27 cellular contexts compared by ENCODE assay signal in the genomic region with DNA sequence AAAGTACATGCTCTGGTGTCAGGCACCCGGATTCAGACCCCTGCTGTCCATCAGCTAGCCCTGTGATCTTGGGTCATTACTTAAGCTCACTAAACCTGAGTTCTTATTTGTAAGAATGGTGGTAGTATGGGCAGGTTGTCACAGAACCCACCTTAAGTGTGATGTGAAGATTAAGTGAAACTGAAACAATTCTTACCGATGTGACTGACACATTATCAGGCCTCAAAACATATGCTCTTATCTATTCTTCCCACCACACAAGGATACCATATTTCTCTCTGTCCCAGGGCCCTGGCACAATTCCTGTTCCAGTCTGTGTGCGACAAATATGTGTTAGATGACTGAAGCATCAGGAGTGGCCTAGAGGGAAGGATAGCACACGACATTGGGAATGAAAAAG. TPM values are rescaled to one million over a fixed set of nuclear protein-coding genes. Genes with fewer than 3 reads are reported as not detected.
A peak's percentile ranks its signal among the peaks of the same experiment; 100 is the strongest.
DNase-seq lines count a peak whose midpoint lies in the region; ATAC-seq and TF ChIP-seq lines count a peak whose summit lies in the region.
"Had no signal": no experiment of that assay in that cellular context is flagged by ENCODE, and none has a peak within 500 bp of the region (broad histone marks: within the 10 kb centered on the region; RNA-seq: fewer than 3 reads in every experiment).

No MANE protein-coding gene starts in this region.

- H3K4me3 Mint-ChIP-seq in activated CD4-positive, alpha-beta memory T cell treated with anti-CD3 and anti-CD28 coated beads, Interleukin-2, amount 10 ng/mL, durations not matched to agents 7 days and 5 days = no peak overlapping the region
- H3K4me3 Mint-ChIP-seq in activated CD4-positive, alpha-beta memory T cell treated with anti-CD3 and anti-CD28 coated beads for 36 hours = no peak overlapping the region
- peak overlapping the region; percentile 40 for H3K4me3 Mint-ChIP-seq in activated naive CD8-positive, alpha-beta T cell treated with anti-CD3 and anti-CD28 coated beads for 36 hours
- peak overlapping the region; percentile 1 for H3K4me3 Mint-ChIP-seq in natural killer cell
- H3K4me3 Mint-ChIP-seq: neural crest cell had no signal

- in situ Hi-C loops in G401 (cut with HindIII; ENCODE audit: low sequenced_read_pairs) = no loop called here

- no peaks in the 10 kb centered on the region for H4K20me1 ChIP-seq in MM.1S (ENCODE audit: insufficient read depth, low read length)

- TF ChIP-seq CTCF in MM.1S (IDR thresholded peaks at IDR 0.05; ENCODE audit: low read length) = no peak
- TF ChIP-seq CTCF in natural killer cell (IDR thresholded peaks at IDR 0.05) = no peak
- no peak for TF ChIP-seq CTCF in esophagus squamous epithelium (IDR thresholded peaks at IDR 0.05)

- DNase-seq in activated CD4-positive, alpha-beta memory T cell treated with anti-CD3 and anti-CD28 coated beads, Interleukin-2, amount 10 ng/mL, durations not matched to agents 7 days and 5 days = no peak
- DNase-seq in activated CD4-positive, alpha-beta memory T cell treated with anti-CD3 and anti-CD28 coated beads for 36 hours = no peak
- no peak for DNase-seq in MM.1S
- no peak for DNase-seq in activated naive CD8-positive, alpha-beta T cell treated with anti-CD3 and anti-CD28 coated beads for 36 hours
- DNase-seq in natural killer cell = no peak
- DNase-seq in esophagus squamous epithelium (lab: John Stamatoyannopoulos, UW) = no peak
- no peak for DNase-seq in G401 (ENCODE audit: low spot score)
- DNase-seq: DMS 273 treated with DMSO at 0.1 percent for 48 hours; EL; H7; hypothalamus; left colon; NCI-H1092 treated with DMSO at 0.1 percent for 48 hours; NCI-H187 treated with DMSO at 0.1 percent for 48 hours; NCI-H524 treated with DMSO at 0.1 percent for 48 hours; pancreas; stimulated activated naive CD4-positive, alpha-beta T cell; testis; uterus had no signal

- no peak overlapping the region for H3K9ac ChIP-seq in MM.1S (ENCODE audit: low read length)

- no peaks in the 10 kb centered on the region for H3K9me2 ChIP-seq in MM.1S (replicated peaks; ENCODE audit: insufficient read depth, low read length)

- H3K9me3 ChIP-seq in MM.1S (replicated peaks; ENCODE audit: insufficient read depth, low read length) = no peaks in the 10 kb centered on the region
- H3K9me3 ChIP-seq in esophagus squamous epithelium = no peaks in the 10 kb centered on the region
- H3K9me3 ChIP-seq: A549, ascending aorta, pancreas, testis, uterus had no signal

- H3K4me2 ChIP-seq in MM.1S (ENCODE audit: low read depth, low read length) = peak overlapping the region; percentile 37; the same call in 1 of the 2 replicates
- H3K4me2 ChIP-seq: A549 had no signal

- H3K27ac ChIP-seq in MM.1S (ENCODE audit: low read length) (no peak overlapping the region), esophagus squamous epithelium (no peak overlapping the region)
- H3K27ac ChIP-seq: A549, ascending aorta, pancreas, testis, uterus had no signal

- no peak for ATAC-seq in natural killer cell
- no peak for ATAC-seq in GM21825 (IDR thresholded peaks at IDR 0.05; ENCODE audit: unreplicated experiment)
- ATAC-seq: A549; activated CD4-positive, CD25-positive, alpha-beta regulatory T cell treated with anti-CD3 and anti-CD28 coated beads, Interleukin-2, amount 50 U/mL, for 24 hours; activated naive CD4-positive, alpha-beta T cell treated with anti-CD3 and anti-CD28 coated beads, Interleukin-2, amount 50 U/mL, for 72 hours; GM12878; left colon; pancreas had no signal

- H3K4me3 ChIP-seq in MM.1S (ENCODE audit: low read length) = no peak overlapping the region
- no peak overlapping the region for H3K4me3 ChIP-seq in esophagus squamous epithelium
- H3K4me3 ChIP-seq: A549, ascending aorta, GM12878, pancreas, skin epidermis, testis, uterus had no signal

- H3K36me3 ChIP-seq in MM.1S (replicated peaks; ENCODE audit: insufficient read depth, low read length) = no peaks in the 10 kb centered on the region
- H3K36me3 ChIP-seq in esophagus squamous epithelium = no peaks in the 10 kb centered on the region
- H3K36me3 ChIP-seq: ascending aorta, pancreas, uterus had no signal

- H3K36me3 Mint-ChIP-seq in activated CD4-positive, alpha-beta memory T cell treated with anti-CD3 and anti-CD28 coated beads, Interleukin-2, amount 10 ng/mL, durations not matched to agents 7 days and 5 days (ENCODE audit: low read depth) = peaks cover 23% of the 10 kb centered on the region
- H3K36me3 Mint-ChIP-seq in activated CD4-positive, alpha-beta memory T cell treated with anti-CD3 and anti-CD28 coated beads for 36 hours = no peaks in the 10 kb centered on the region
- H3K36me3 Mint-ChIP-seq in activated naive CD8-positive, alpha-beta T cell treated with anti-CD3 and anti-CD28 coated beads for 36 hours = peaks cover 15% of the 10 kb centered on the region
- peaks cover 8% of the 10 kb centered on the region for H3K36me3 Mint-ChIP-seq in natural killer cell

- no peaks in the 10 kb centered on the region for H3K27me3 Mint-ChIP-seq in activated CD4-positive, alpha-beta memory T cell treated with anti-CD3 and anti-CD28 coated beads, Interleukin-2, amount 10 ng/mL, durations not matched to agents 7 days and 5 days
- H3K27me3 Mint-ChIP-seq in activated CD4-positive, alpha-beta memory T cell treated with anti-CD3 and anti-CD28 coated beads for 36 hours = no peaks in the 10 kb centered on the region
- no peaks in the 10 kb centered on the region for H3K27me3 Mint-ChIP-seq in activated naive CD8-positive, alpha-beta T cell treated with anti-CD3 and anti-CD28 coated beads for 36 hours
- H3K27me3 Mint-ChIP-seq in natural killer cell (ENCODE audit: low read depth in 2 of 2) = no peaks in the 10 kb centered on the region

- H3K4me1 ChIP-seq in MM.1S (ENCODE audit: low read length) (peaks cover 18% of the 10 kb centered on the region), esophagus squamous epithelium (no peaks in the 10 kb centered on the region)
- H3K4me1 ChIP-seq: ascending aorta, pancreas, testis had no signal

- intact Hi-C loops in activated CD4-positive, alpha-beta memory T cell treated with anti-CD3 and anti-CD28 coated beads for 36 hours (cut with micrococcal nuclease) = loop anchor here (5.0 to 10.0 kb wide), 2 partner anchors 190 to 1218 kb away; no protein-coding TSS in a partner anchor
- intact Hi-C loops in natural killer cell (cut with micrococcal nuclease) = loop anchor here (5.0 kb wide), 1 partner anchor 35 kb away; no protein-coding TSS in a partner anchor
- intact Hi-C loops in esophagus squamous epithelium (cut with DNase I) = no loop called here

- TF ChIP-seq POLR2A in esophagus squamous epithelium (IDR thresholded peaks at IDR 0.05) = no peak

- POLR2A ChIA-PET in activated CD4-positive, alpha-beta memory T cell treated with anti-CD3 and anti-CD28 coated beads, Interleukin-2, amount 10 ng/mL, durations not matched to agents 7 days and 5 days (lab: Charles Lee) = interaction anchor here (2.2 to 4.9 kb wide), 2 partner anchors 10 to 12 kb away, joined by 14 to 29 read pairs; a partner anchor contains a TSS
- POLR2A ChIA-PET in activated CD4-positive, alpha-beta memory T cell treated with anti-CD3 and anti-CD28 coated beads for 36 hours (lab: Charles Lee) = no interaction called here

- H3K79me2 ChIP-seq in MM.1S (ENCODE audit: low read length) = no peaks in the 10 kb centered on the region

- H3K9me3 Mint-ChIP-seq in activated CD4-positive, alpha-beta memory T cell treated with anti-CD3 and anti-CD28 coated beads, Interleukin-2, amount 10 ng/mL, durations not matched to agents 7 days and 5 days = peaks cover 7% of the 10 kb centered on the region
- no peaks in the 10 kb centered on the region for H3K9me3 Mint-ChIP-seq in activated CD4-positive, alpha-beta memory T cell treated with anti-CD3 and anti-CD28 coated beads for 36 hours
- H3K9me3 Mint-ChIP-seq in activated naive CD8-positive, alpha-beta T cell treated with anti-CD3 and anti-CD28 coated beads for 36 hours = peaks cover 20% of the 10 kb centered on the region
- peaks cover 2 to 5% of the 10 kb centered on the region in 2 donors for H3K9me3 Mint-ChIP-seq in natural killer cell
- H3K9me3 Mint-ChIP-seq: neural crest cell had no signal

- peak overlapping the region; percentile 32; the same call in 1 of the 2 replicates for H2AFZ ChIP-seq in MM.1S (ENCODE audit: low read length)

- H3F3A ChIP-seq in MM.1S (ENCODE audit: insufficient read depth, low read length) = peaks cover 11% of the 10 kb centered on the region; the same call in 1 of the 2 replicates

- 77 to 80% methylated on average over 4 of the region's 4 CpGs for WGBS in esophagus squamous epithelium, 2 donors

- H3K27me3 ChIP-seq in MM.1S (replicated peaks; ENCODE audit: insufficient read depth, low read length) (no peaks in the 10 kb centered on the region), esophagus squamous epithelium (peaks cover 0 to 4% (median 0%) of the 10 kb centered on the region in 4 donors)
- H3K27me3 ChIP-seq: ascending aorta, pancreas, testis, uterus had no signal

- H3K4me1 Mint-ChIP-seq in activated CD4-positive, alpha-beta memory T cell treated with anti-CD3 and anti-CD28 coated beads, Interleukin-2, amount 10 ng/mL, durations not matched to agents 7 days and 5 days = peaks cover 45% of the 10 kb centered on the region
- peaks cover 34% of the 10 kb centered on the region for H3K4me1 Mint-ChIP-seq in activated CD4-positive, alpha-beta memory T cell treated with anti-CD3 and anti-CD28 coated beads for 36 hours (ENCODE audit: low read depth)
- peaks cover 25% of the 10 kb centered on the region for H3K4me1 Mint-ChIP-seq in activated naive CD8-positive, alpha-beta T cell treated with anti-CD3 and anti-CD28 coated beads for 36 hours
- peaks cover 29 to 37% of the 10 kb centered on the region in 2 donors for H3K4me1 Mint-ChIP-seq in natural killer cell
- H3K4me1 Mint-ChIP-seq: neural crest cell had no signal

- peak overlapping the region; percentile 92 for H3K27ac Mint-ChIP-seq in activated CD4-positive, alpha-beta memory T cell treated with anti-CD3 and anti-CD28 coated beads, Interleukin-2, amount 10 ng/mL, durations not matched to agents 7 days and 5 days
- H3K27ac Mint-ChIP-seq in activated CD4-positive, alpha-beta memory T cell treated with anti-CD3 and anti-CD28 coated beads for 36 hours = no peak overlapping the region
- peak overlapping the region; percentile 78 for H3K27ac Mint-ChIP-seq in activated naive CD8-positive, alpha-beta T cell treated with anti-CD3 and anti-CD28 coated beads for 36 hours
- peak overlapping the region; percentile 43 to 90 for H3K27ac Mint-ChIP-seq in natural killer cell

- CTCF ChIA-PET in activated CD4-positive, alpha-beta memory T cell treated with anti-CD3 and anti-CD28 coated beads, Interleukin-2, amount 10 ng/mL, durations not matched to agents 7 days and 5 days (lab: Charles Lee) = interaction anchor here (3.1 kb wide), 1 partner anchor 10 kb away, joined by 13 read pairs; a partner anchor contains a TSS
- CTCF ChIA-PET in activated CD4-positive, alpha-beta memory T cell treated with anti-CD3 and anti-CD28 coated beads for 36 hours (lab: Charles Lee) = no interaction called here

RNA-seq across cellular contexts. Expression of a gene that starts 11.0 kb away (rescaled TPM):
- total RNA-seq in activated CD4-positive, alpha-beta memory T cell treated with anti-CD3 and anti-CD28 coated beads, Interleukin-2, amount 10 ng/mL, durations not matched to agents 7 days and 5 days = 10 to 100 TPM; 51.1 to 52.2 TPM
- 10 to 100 TPM; 24.0 to 24.8 TPM for total RNA-seq in activated CD4-positive, alpha-beta memory T cell treated with anti-CD3 and anti-CD28 coated beads for 36 hours
- 10 to 100 TPM; 18.6 to 22.2 TPM for total RNA-seq in activated naive CD8-positive, alpha-beta T cell treated with anti-CD3 and anti-CD28 coated beads for 36 hours
- total RNA-seq in natural killer cell = 100 to 1,000 TPM in 1 of 3 donors, 10 to 100 TPM in 2; 73.9 to 105 (median 84.6) TPM
- 10 to 100 TPM in 2 of 4 donors, 1 to 10 TPM in 1, under 1 TPM in 1; 0.57 to 16.2 (median 9.9) TPM for total RNA-seq in esophagus squamous epithelium
- 0.07 TPM in 1 of 2 replicates, not detected in the other for total RNA-seq in G401 (2014; rRNA removed; shearing (Covaris generic))

Comparison
In these comparisons a context has a peak if more than half of its experiments do, and no peak if none do; other contexts are left out.
1. H3K4me3 Mint-ChIP-seq: peak in activated naive CD8-positive, alpha-beta T cell treated with anti-CD3 and anti-CD28 coated beads for 36 hours (single experiment) and natural killer cell (single experiment); none in activated CD4-positive, alpha-beta memory T cell treated with anti-CD3 and anti-CD28 coated beads, Interleukin-2, amount 10 ng/mL, durations not matched to agents 7 days and 5 days (single experiment) and activated CD4-positive, alpha-beta memory T cell treated with anti-CD3 and anti-CD28 coated beads for 36 hours (single experiment).